In the genomic region with DNA sequence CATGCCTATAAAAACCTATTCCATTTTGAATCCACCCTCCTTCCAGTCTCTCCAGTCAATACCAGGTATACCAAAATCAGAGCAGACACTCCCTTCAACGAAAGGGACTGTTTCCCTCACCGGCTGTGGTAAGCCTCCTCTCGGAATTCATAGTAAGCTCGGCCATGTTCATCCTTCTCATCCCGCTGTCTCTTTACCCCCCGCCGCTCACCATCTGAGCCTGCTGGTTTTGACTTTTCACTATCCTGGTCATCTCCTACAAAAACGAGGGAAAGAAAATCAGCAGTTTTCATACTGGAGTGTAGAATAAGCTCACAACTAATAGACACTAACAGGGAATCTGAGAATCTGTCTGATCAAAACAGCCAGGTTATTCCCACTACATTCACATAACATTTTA, we compare ENCODE assay signal across 9 cellular contexts. TPM values are rescaled to one million over a fixed set of nuclear protein-coding genes. Genes with fewer than 3 reads are reported as not detected.
DNase-seq lines count a peak whose midpoint lies in the region; ATAC-seq and TF ChIP-seq lines count a peak whose summit lies in the region.
"Had no signal": no experiment of that assay in that cellular context is flagged by ENCODE, and none has a peak within 500 bp of the region (broad histone marks: within the 10 kb centered on the region; RNA-seq: fewer than 3 reads in every experiment).

No MANE protein-coding gene starts in this region.

- no peaks in the 10 kb centered on the region for H3K27me3 ChIP-seq in BLaER1
- H3K27me3 ChIP-seq in Karpas-422 (ENCODE audit: low read length): no peaks in the 10 kb centered on the region

- H3K4me2 ChIP-seq in BLaER1 (peak overlapping the region; percentile 96), Karpas-422 (ENCODE audit: low read depth, low read length, poor library complexity, severe bottlenecking) (peak overlapping the region; percentile 89)

- H3K9me2 ChIP-seq in Karpas-422 (replicated peaks; ENCODE audit: insufficient read depth, low read length): no peaks in the 10 kb centered on the region

- no peaks in the 10 kb centered on the region for H3K9me3 Mint-ChIP-seq in natural killer cell

- H4K20me1 ChIP-seq in BLaER1: peaks cover 59% of the 10 kb centered on the region
- H4K20me1 ChIP-seq in Karpas-422 (ENCODE audit: insufficient read depth, low read depth, low read length): peaks cover 25% of the 10 kb centered on the region

- H3K27ac ChIP-seq in BLaER1 (no peak overlapping the region), Karpas-422 (ENCODE audit: low read length) (0 out of 2 replicates have a peak overlapping the region, but pooled peaks have one; percentile 94)

- peaks cover 41% of the 10 kb centered on the region for H3K36me3 Mint-ChIP-seq in natural killer cell

- peaks cover 55 to 64% of the 10 kb centered on the region in 2 donors for H3K4me1 Mint-ChIP-seq in natural killer cell

- peaks cover 78% of the 10 kb centered on the region for H3K79me2 ChIP-seq in Karpas-422 (ENCODE audit: low read length)

- H3K9me3 ChIP-seq in BLaER1 (no peaks in the 10 kb centered on the region), Karpas-422 (ENCODE audit: low read length) (no peaks in the 10 kb centered on the region)

- intact Hi-C loops in natural killer cell (cut with micrococcal nuclease): no loop called here

- peak overlapping the region; percentile 99 for H3K27ac Mint-ChIP-seq in natural killer cell

- H2AFZ ChIP-seq in Karpas-422 (ENCODE audit: low read length): no peak overlapping the region

- H3K4me1 ChIP-seq in BLaER1 (peaks cover 23% of the 10 kb centered on the region), Karpas-422 (ENCODE audit: low read length) (peaks cover 17% of the 10 kb centered on the region)

- H3K9ac ChIP-seq in BLaER1 (peak overlapping the region; percentile 98), Karpas-422 (ENCODE audit: low read length) (peak overlapping the region; percentile 16; the same call in 1 of the 2 replicates)

- H3K36me3 ChIP-seq in BLaER1 (peaks cover 52% of the 10 kb centered on the region), Karpas-422 (ENCODE audit: insufficient read depth, low read length) (peaks cover 62% of the 10 kb centered on the region)

- no peak for DNase-seq in Karpas-422
- peak; percentile 70 for DNase-seq in cerebellar cortex (ENCODE audit: low spot score)
- no peak for DNase-seq in natural killer cell
- DNase-seq in NCI-H524 (lab: John Stamatoyannopoulos, UW): no peak
- DNase-seq in Ammon's horn (ENCODE audit: low spot score): no peak
- no peak for DNase-seq in stimulated activated CD4-positive, alpha-beta T cell treated with anti-CD3 and anti-CD28 coated beads, Interleukin-4, amount 100 ng/mL, for 4 hours
- DNase-seq: NCI-H526 treated with DMSO at 0.1 percent for 48 hours had no signal

- no peak for TF ChIP-seq CTCF in natural killer cell (IDR thresholded peaks at IDR 0.05)

- no peak for ATAC-seq in natural killer cell
- no peak for ATAC-seq in GM21526 (IDR thresholded peaks at IDR 0.05; ENCODE audit: low FRiP score, unreplicated experiment)

- H3K27me3 Mint-ChIP-seq in natural killer cell (ENCODE audit: low read depth in 2 of 2): no peaks in the 10 kb centered on the region

- H3K4me3 Mint-ChIP-seq in natural killer cell: peak overlapping the region; percentile 98

- H3K4me3 ChIP-seq in BLaER1: peak overlapping the region; percentile 99; the same call in 1 of the 2 replicates
- peak overlapping the region; percentile 89; the same call in 1 of the 2 replicates for H3K4me3 ChIP-seq in Karpas-422 (ENCODE audit: low read length)

RNA-seq across cellular contexts. Expression of a gene that starts 3.1 kb away (rescaled TPM):
- 10.6 and 13.9 TPM in 2 replicates for total RNA-seq in Karpas-422 (2014; rRNA removed; shearing (Covaris generic); ENCODE audit: low replicate concordance)
- 10 to 100 TPM; 58.0 to 73.1 (median 69.3) TPM for total RNA-seq in natural killer cell

RNA-seq across cellular contexts. Expression of a gene that starts 4.1 kb away (rescaled TPM):
- 48.9 and 49.2 TPM in 2 replicates for total RNA-seq in Karpas-422 (2014; rRNA removed; shearing (Covaris generic); ENCODE audit: low replicate concordance)
- 10 to 100 TPM; 18.3 to 27.2 (median 23.2) TPM for total RNA-seq in natural killer cell

RNA-seq across cellular contexts. Expression of a gene that starts 16.7 kb away (rescaled TPM):
- not detected in 2 replicates for total RNA-seq in Karpas-422 (2014; rRNA removed; shearing (Covaris generic); ENCODE audit: low replicate concordance)
- not detected for total RNA-seq in natural killer cell

RNA-seq across cellular contexts. Expression of a gene that starts 16.9 kb away (rescaled TPM):
- 55.6 and 79.1 TPM in 2 replicates for total RNA-seq in Karpas-422 (2014; rRNA removed; shearing (Covaris generic); ENCODE audit: low replicate concordance)
- total RNA-seq in natural killer cell: 10 to 100 TPM; 19.7 to 22.0 (median 21.2) TPM

RNA-seq across cellular contexts. Expression of a gene that starts 29.8 kb away (rescaled TPM):
- 5.3 and 6.6 TPM in 2 replicates for total RNA-seq in Karpas-422 (2014; rRNA removed; shearing (Covaris generic); ENCODE audit: low replicate concordance)
- 1 to 10 TPM; 5.4 to 9.6 (median 8.8) TPM for total RNA-seq in natural killer cell
